In genomic region chr7:51265066-51265907, GRCh38 we compare ENCODE assay signal across 1 cellular context.
TF ChIP-seq lines count a peak whose summit lies in the region.

No MANE protein-coding gene starts in this region.

TF ChIP-seq in HepG2, 621 proteins besides CTCF, POLR2A, EP300 and RAD21 (continued from another document and continues in another):
- no peak for TF ChIP-seq PREB (CRISPR knock-in tag; IDR thresholded peaks at IDR 0.05)
- no peak for TF ChIP-seq IKZF1 (IDR thresholded peaks at IDR 0.05)
- no peak for TF ChIP-seq CENPX (CRISPR knock-in tag; IDR thresholded peaks at IDR 0.05)
- TF ChIP-seq GATA4 (IDR thresholded peaks at IDR 0.05; ENCODE audit: borderline replicate concordance, low read depth): no peak
- TF ChIP-seq ZNF780A (CRISPR knock-in tag; IDR thresholded peaks at IDR 0.05): no peak
- no peak for TF ChIP-seq MZF1 (CRISPR knock-in tag; IDR thresholded peaks at IDR 0.05; ENCODE audit: borderline replicate concordance)
- no peak for TF ChIP-seq ZKSCAN1 (IDR thresholded peaks at IDR 0.05; ENCODE audit: low read length)
- no peak for TF ChIP-seq ZSCAN29 (CRISPR knock-in tag; conservative IDR thresholded peaks at IDR 0.05)
- TF ChIP-seq ARID2 (CRISPR knock-in tag; IDR thresholded peaks at IDR 0.05; ENCODE audit: borderline replicate concordance): no peak
- no peak for TF ChIP-seq SYNCRIP (IDR thresholded peaks at IDR 0.05; ENCODE audit: insufficient read depth, low read depth, low read length)
- TF ChIP-seq GRHL1 (CRISPR knock-in tag; conservative IDR thresholded peaks at IDR 0.05): no peak
- TF ChIP-seq ZFYVE20 (CRISPR knock-in tag; IDR thresholded peaks at IDR 0.05; ENCODE audit: borderline replicate concordance, low read depth): no peak
- peak; percentile 95 for TF ChIP-seq ESRRA (CRISPR knock-in tag; IDR thresholded peaks at IDR 0.05; ENCODE audit: low read depth)
- no peak for TF ChIP-seq CHCHD3 (CRISPR knock-in tag; IDR thresholded peaks at IDR 0.05)
- TF ChIP-seq MAFG (CRISPR knock-in tag; IDR thresholded peaks at IDR 0.05): no peak
- no peak for TF ChIP-seq NFE2L2 (IDR thresholded peaks at IDR 0.05; ENCODE audit: low read length)
- TF ChIP-seq PATZ1 (CRISPR knock-in tag; IDR thresholded peaks at IDR 0.05): peak; percentile 56
- TF ChIP-seq GPN1 (CRISPR knock-in tag; IDR thresholded peaks at IDR 0.05; ENCODE audit: borderline replicate concordance): no peak
- no peak for TF ChIP-seq TMF1 (CRISPR knock-in tag; IDR thresholded peaks at IDR 0.05; ENCODE audit: low read depth)
- no peak for TF ChIP-seq HMGA1 (CRISPR knock-in tag; conservative IDR thresholded peaks at IDR 0.05)
- no peak for TF ChIP-seq ZNF232 (CRISPR knock-in tag; IDR thresholded peaks at IDR 0.05; ENCODE audit: borderline replicate concordance)
- no peak for TF ChIP-seq PAX8 (CRISPR knock-in tag; IDR thresholded peaks at IDR 0.05; ENCODE audit: borderline replicate concordance)
- TF ChIP-seq MAX (IDR thresholded peaks at IDR 0.05): peak; percentile 92
- no peak for TF ChIP-seq ZNF230 (CRISPR knock-in tag; IDR thresholded peaks at IDR 0.05)
- TF ChIP-seq NKX3-1 (CRISPR knock-in tag; IDR thresholded peaks at IDR 0.05): no peak
- TF ChIP-seq SNAPC5 (CRISPR knock-in tag; IDR thresholded peaks at IDR 0.05; ENCODE audit: borderline replicate concordance): no peak
- no peak for TF ChIP-seq ZNF563 (CRISPR knock-in tag; IDR thresholded peaks at IDR 0.05)
- no peak for TF ChIP-seq ZNF556 (CRISPR knock-in tag; IDR thresholded peaks at IDR 0.05; ENCODE audit: borderline replicate concordance)
- no peak for TF ChIP-seq ETV6 (CRISPR knock-in tag; conservative IDR thresholded peaks at IDR 0.05)
- no peak for TF ChIP-seq MIXL1 (CRISPR knock-in tag; IDR thresholded peaks at IDR 0.05)
- TF ChIP-seq KLF15 (CRISPR knock-in tag; IDR thresholded peaks at IDR 0.05; ENCODE audit: borderline replicate concordance): no peak
- TF ChIP-seq ATF6 (CRISPR knock-in tag; conservative IDR thresholded peaks at IDR 0.05): no peak
- TF ChIP-seq SP5 (CRISPR knock-in tag; IDR thresholded peaks at IDR 0.05; ENCODE audit: borderline replicate concordance, low read depth): no peak
- TF ChIP-seq JDP2 (CRISPR knock-in tag; IDR thresholded peaks at IDR 0.05; ENCODE audit: borderline replicate concordance): no peak
- TF ChIP-seq PLSCR1 (CRISPR knock-in tag; IDR thresholded peaks at IDR 0.05; ENCODE audit: borderline replicate concordance): no peak
- no peak for TF ChIP-seq HINFP (CRISPR knock-in tag; IDR thresholded peaks at IDR 0.05; ENCODE audit: low read depth)
- peak; percentile 73; the same call in 1 of the 2 replicates for TF ChIP-seq ARID4A (CRISPR knock-in tag; IDR thresholded peaks at IDR 0.05; ENCODE audit: borderline replicate concordance)
- no peak for TF ChIP-seq AKAP8 (CRISPR knock-in tag; IDR thresholded peaks at IDR 0.05)
- TF ChIP-seq EZH2 (conservative IDR thresholded peaks at IDR 0.05; ENCODE audit: low read depth, low read length): no peak
- TF ChIP-seq SAP130 (CRISPR knock-in tag; IDR thresholded peaks at IDR 0.05; ENCODE audit: low read depth): peak; percentile 81
- no peak for TF ChIP-seq SNAPC4 (CRISPR knock-in tag; IDR thresholded peaks at IDR 0.05)
- TF ChIP-seq CERS6 (CRISPR knock-in tag; IDR thresholded peaks at IDR 0.05): no peak
- TF ChIP-seq GFI1 (CRISPR knock-in tag; IDR thresholded peaks at IDR 0.05; ENCODE audit: borderline replicate concordance): no peak
- no peak for TF ChIP-seq GTF3A (CRISPR knock-in tag; conservative IDR thresholded peaks at IDR 0.05)
- no peak for TF ChIP-seq IKZF4 (CRISPR knock-in tag; IDR thresholded peaks at IDR 0.05; ENCODE audit: borderline replicate concordance, low read depth, not compliant biosample characterization)
